In genomic region chrX:109774136-109774535, GRCh38 we compare ENCODE assay signal across 22 cellular contexts. TPM values are rescaled to one million over a fixed set of nuclear protein-coding genes. Genes with fewer than 3 reads are reported as not detected.
DNase-seq lines count a peak whose midpoint lies in the region; ATAC-seq, FAIRE-seq and TF ChIP-seq lines count a peak whose summit lies in the region.
"Had no signal": no experiment of that assay in that cellular context is flagged by ENCODE, and none has a peak within 500 bp of the region (broad histone marks: within the 10 kb centered on the region; RNA-seq: fewer than 3 reads in every experiment).

No MANE protein-coding gene starts in this region.

- DNase-seq in GM04503 (ENCODE audit: low read depth) (peak; percentile 20), GM12878 (ENCODE audit: low read depth, low spot score) (no peak), iris pigment epithelial cell (ENCODE audit: low read depth) (peak; percentile 19), superior temporal gyrus (ENCODE audit: extremely low spot score) (no peak), anterior cingulate cortex (lab: John Stamatoyannopoulos, UW) (no peak), hippocampal formation (lab: John Stamatoyannopoulos, UW) (no peak)
- DNase-seq: activated CD4-positive, CD25-positive, alpha-beta regulatory T cell; activated gamma-delta T cell; activated T-cell treated with anti-CD3 and anti-CD28 coated beads for 4 hours; CD4-positive, alpha-beta T cell; dermis blood vessel endothelial cell; Karpas-422; NCI-H1694 treated with DMSO at 0.1 percent for 48 hours; occipital lobe; stimulated activated CD4-positive, alpha-beta T cell treated with anti-CD3 and anti-CD28 coated beads, Interleukin-4, amount 100 ng/mL, for 24 hours; stomach had no signal

- no peak for TF ChIP-seq POLR2A in GM12878 (IDR thresholded peaks at IDR 0.05; ENCODE audit: low read depth, low read length)

- POLR2A ChIA-PET in GM12878 (lab: Charles Lee): interaction anchor here (0.6 to 2.1 kb wide), 4 partner anchors 10 to 68 kb away, joined by 3 to 10 read pairs (median 4); no protein-coding TSS in a partner anchor

- RAD21 ChIA-PET in GM12878 (lab: Charles Lee; ENCODE audit: unreplicated experiment): interaction anchor here (0.7 to 4.5 kb wide), 16 partner anchors 10 to 287 kb away, joined by 3 to 33 read pairs (median 4); partner anchors contain the start of gene ACSL4

- H2AFZ ChIP-seq in ACC112 (ENCODE audit: low read length, unreplicated experiment) (no peak overlapping the region), GM12878 (ENCODE audit: control insufficient read depth, low read depth, low read length) (peak overlapping the region; percentile 42; the same call in 1 of the 2 replicates)

- CTCF ChIA-PET in GM12878 (lab: Yijun Ruan, JAX): interaction anchor here (0.8 to 2.9 kb wide), 8 partner anchors 9 to 83 kb away, joined by 4 to 16 read pairs (median 4); partner anchors contain the start of gene ACSL4

- WGBS in GM12878 (ENCODE audit: insufficient coverage, insufficient replicate concordance, low lambda C conversion rate, missing lambda C conversion rate): 100% methylated on average over 1 of the region's 1 CpG

- no peaks in the 10 kb centered on the region for H3K9me3 ChIP-seq in GM12878 (replicated peaks; ENCODE audit: control insufficient read depth, insufficient read depth, low read length)

- no peak for TF ChIP-seq RAD21 in GM12878 (IDR thresholded peaks at IDR 0.05; ENCODE audit: insufficient read depth, low read depth, low read length)

- H3K79me2 ChIP-seq in ACC112 (ENCODE audit: control insufficient read depth, insufficient read depth, low read length, unreplicated experiment) (no peaks in the 10 kb centered on the region), GM12878 (ENCODE audit: control insufficient read depth, insufficient read depth, low read length) (no peaks in the 10 kb centered on the region)

- no peak for FAIRE-seq in GM12878 (lab: Jason Lieb, UNC)
- FAIRE-seq: HTR-8/SVneo, keratinocyte had no signal

- H3K4me2 ChIP-seq in GM12878 (ENCODE audit: control insufficient read depth, insufficient read depth): peak overlapping the region; percentile 31; the same call in 1 of the 2 replicates

- SMC1A ChIA-PET in GM12878 (lab: Charles Lee; ENCODE audit: uncharacterized antibody, unreplicated experiment): interaction anchor here (0.6 to 5.7 kb wide), 17 partner anchors 10 to 847 kb away, joined by 3 to 44 read pairs (median 8); partner anchors contain the start of gene ACSL4

- TF ChIP-seq EP300 in GM12878 (IDR thresholded peaks at IDR 0.05; ENCODE audit: borderline replicate concordance in 1 of 2, control insufficient read depth in 1 of 2, low read depth in 2 of 2, low read length in 2 of 2): no peak

- no peak overlapping the region for H3K9ac ChIP-seq in GM12878 (ENCODE audit: control insufficient read depth, insufficient read depth, low read length)

- no peaks in the 10 kb centered on the region for H4K20me1 ChIP-seq in GM12878 (ENCODE audit: control insufficient read depth, insufficient read depth)

- H3K27ac ChIP-seq in ACC112 (ENCODE audit: low read depth, low read length) (peak overlapping the region; percentile 88), GM12878 (ENCODE audit: control insufficient read depth, insufficient read depth) (0 out of 2 replicates have a peak overlapping the region, but pooled peaks have one; percentile 12)

- in situ Hi-C loops in GM12878 (cut with MboI): no loop called here

- peaks cover 23% of the 10 kb centered on the region for H3K4me1 ChIP-seq in ACC112 (ENCODE audit: control insufficient read depth, insufficient read depth, low read length, unreplicated experiment)
- peaks cover 6% of the 10 kb centered on the region; the same call in 1 of the 2 replicates for H3K4me1 ChIP-seq in GM12878 (ENCODE audit: control insufficient read depth, insufficient read depth, low read length)
- H3K4me1 ChIP-seq: stomach had no signal

- intact Hi-C loops in GM12878 (cut with micrococcal nuclease; ENCODE audit: unreplicated experiment): loop anchor here (1.0 to 5.0 kb wide), 3 partner anchors 41 to 75 kb away; partner anchors contain the start of gene ACSL4

- BruUV-seq in GM12878 (replicated peaks; lab: Mats Ljungman, UMichigan): no TSS peak

- H3K4me3 ChIP-seq in ACC112 (ENCODE audit: low read depth, low read length) (peak overlapping the region; percentile 62), GM12878 (no peak overlapping the region)
- H3K4me3 ChIP-seq: lung, stomach had no signal

- no peak for TF ChIP-seq CTCF in GM12878 (IDR thresholded peaks at IDR 0.05 in 2 of 3, conservative IDR thresholded peaks at IDR 0.05 in 1 of 3; ENCODE audit: control insufficient read depth in 2 of 3, extremely low read depth in 1 of 3, insufficient read depth in 1 of 3, low read depth in 3 of 3, low read length in 3 of 3)

- no peak for ATAC-seq in GM12878
- ATAC-seq in HG03139 (IDR thresholded peaks at IDR 0.05; ENCODE audit: unreplicated experiment): no peak
- ATAC-seq: HCT116 had no signal

- H3K27me3 ChIP-seq in ACC112 (ENCODE audit: insufficient read depth, low read length) (no peaks in the 10 kb centered on the region), GM12878 (replicated peaks in 1 of 2; ENCODE audit: control insufficient read depth in 2 of 2, insufficient read depth in 2 of 2, low read length in 1 of 2) (no peaks in the 10 kb centered on the region)
- H3K27me3 ChIP-seq: stomach had no signal

- H3K36me3 ChIP-seq in ACC112 (ENCODE audit: insufficient read depth, low read length) (no peaks in the 10 kb centered on the region), GM12878 (ENCODE audit: control insufficient read depth in 2 of 2, insufficient read depth in 2 of 2, low read length in 1 of 2) (no peaks in the 10 kb centered on the region)
- H3K36me3 ChIP-seq: stomach had no signal

TF ChIP-seq in GM12878, 131 proteins besides CTCF, POLR2A, EP300 and RAD21:
- TF ChIP-seq MXI1 (IDR thresholded peaks at IDR 0.05; ENCODE audit: low read depth, low read length): no peak
- no peak for TF ChIP-seq KAT2A (conservative IDR thresholded peaks at IDR 0.05; ENCODE audit: control insufficient read depth, low read depth, low read length)
- TF ChIP-seq TARDBP (IDR thresholded peaks at IDR 0.05; ENCODE audit: borderline replicate concordance): no peak
- TF ChIP-seq NFXL1 (IDR thresholded peaks at IDR 0.05; ENCODE audit: borderline replicate concordance): no peak
- TF ChIP-seq PBX3 (IDR thresholded peaks at IDR 0.05; ENCODE audit: insufficient replicate concordance, low read depth, low read length): no peak
- TF ChIP-seq MTA2 (IDR thresholded peaks at IDR 0.05; ENCODE audit: low read depth): no peak
- TF ChIP-seq TCF3 (IDR thresholded peaks at IDR 0.05; ENCODE audit: borderline replicate concordance, insufficient read depth, low read depth, low read length): no peak
- no peak for TF ChIP-seq ELK1 (IDR thresholded peaks at IDR 0.05; ENCODE audit: low read depth, low read length)
- no peak for TF ChIP-seq RCOR1 (conservative IDR thresholded peaks at IDR 0.05; ENCODE audit: low read depth, low read length)
- TF ChIP-seq ZBED1 (IDR thresholded peaks at IDR 0.05; ENCODE audit: borderline replicate concordance): no peak
- no peak for TF ChIP-seq YY1 (IDR thresholded peaks at IDR 0.05; ENCODE audit: low read depth, low read length)

RNA-seq across cellular contexts. Expression of gene ACSL4, which starts 41.1 kb away (rescaled TPM):
- 94.3 and 107 TPM in 2 replicates for total RNA-seq in GM12878 (2013; cell fraction: nucleolus; rRNA removed)
- 53.5 and 60.1 TPM in 2 replicates for total RNA-seq in GM12878 (2014; rRNA removed)
- total RNA-seq in GM12878 (2014; rRNA removed; fragmentation: Illumina TruSeq; extraction: Trizol): 66.6 and 71.9 TPM in 2 replicates
- 59.1 TPM in 2 replicates for total RNA-seq in GM12878 (2021)
- polyA plus RNA-seq in GM12878 (2011; ENCODE audit: low read depth): 9.7 TPM
- 50.4 and 80.9 TPM in 2 replicates for polyA plus RNA-seq in GM12878 (2011; rRNA removed)
- 21.7 and 25.6 TPM in 2 replicates for polyA plus RNA-seq in GM12878 (2011; cell fraction: cytosol; rRNA removed)
- 25.4 and 39.7 TPM in 2 replicates for polyA plus RNA-seq in GM12878 (2011; cell fraction: nucleus; rRNA removed)
- 16.0 and 24.3 TPM in 2 replicates for polyA plus RNA-seq in GM12878 (2012)
- polyA plus RNA-seq in GM12878 (2014; fragmentation: Illumina TruSeq; extraction: Trizol): 57.5 and 78.8 TPM in 2 replicates
- polyA plus RNA-seq in GM12878 (2014; fragmentation: Nextera tagmentation; extraction: Ambion mirVana): 10 to 100 TPM; 20.7 to 23.6 TPM
- 36.2 and 38.8 TPM in 2 replicates for polyA plus RNA-seq in GM12878 (2014; rRNA removed)
- polyA plus RNA-seq in GM12878 (2016; fragmentation: Nextera tagmentation; extraction: Ambion mirVana): 10 to 100 TPM; 35.7 to 40.4 TPM
- 86.8 and 92.8 TPM in 2 replicates for polyA minus RNA-seq in GM12878 (2011; rRNA and poly(A)+ RNA removed)
- 33.5 and 50.7 TPM in 2 replicates for polyA minus RNA-seq in GM12878 (2011; cell fraction: cytosol; rRNA and poly(A)+ RNA removed)
- 20.4 and 42.1 TPM in 2 replicates for polyA minus RNA-seq in GM12878 (2011; cell fraction: nucleus; rRNA and poly(A)+ RNA removed)

Comparison
In these comparisons a context has a peak if more than half of its experiments do, and no peak if none do; other contexts are left out.
1. DNase-seq: peak in GM04503 (single experiment) and iris pigment epithelial cell (single experiment); none in GM12878 (single experiment), superior temporal gyrus (single experiment), anterior cingulate cortex (0 of 58) and hippocampal formation (0 of 2).